20 cellular contexts compared by ENCODE assay signal in genomic region chr11:103894673-103895072, GRCh38.
"Had no signal": no experiment of that assay in that cellular context is flagged by ENCODE, and none has a peak within 500 bp of the region (broad histone marks: within the 10 kb centered on the region; RNA-seq: fewer than 3 reads in every experiment).

No MANE protein-coding gene starts in this region.

- H3K36me3 ChIP-seq: gastrocnemius medialis, ovary, sigmoid colon, tibial artery, upper lobe of left lung had no signal

- DNase-seq: dorsolateral prefrontal cortex; effector CD4-positive, alpha-beta T cell; foreskin fibroblast; gastrocnemius medialis; head of caudate nucleus; natural killer cell; occipital lobe; ovary; posterior cingulate gyrus; psoas muscle; right cardiac atrium; sigmoid colon; stimulated activated CD4-positive, alpha-beta T cell treated with anti-CD3 and anti-CD28 coated beads, Interleukin-2, amount 100 ng/mL, for 24 hours; stimulated activated CD4-positive, alpha-beta T cell treated with anti-CD3 and anti-CD28 coated beads, Interleukin-4, amount 100 ng/mL, for 4 hours; stimulated activated naive CD8-positive, alpha-beta T cell treated with anti-CD3 and anti-CD28 coated beads, Interleukin-15, Interleukin-2, amounts not matched to agents 100 U/mL and 50 U/mL, for 24 hours; substantia nigra; testis; tibial artery had no signal

- H3K4me1 ChIP-seq: gastrocnemius medialis, psoas muscle, sigmoid colon, testis, upper lobe of left lung had no signal

- H3K27me3 ChIP-seq: dorsolateral prefrontal cortex, gastrocnemius medialis, ovary, sigmoid colon, testis, tibial artery, upper lobe of left lung had no signal

- H3K9me3 ChIP-seq: gastrocnemius medialis, ovary, psoas muscle, testis had no signal

- H3K4me3 ChIP-seq: dorsolateral prefrontal cortex, gastrocnemius medialis, lung, ovary, psoas muscle, sigmoid colon, testis, tibial artery, upper lobe of left lung had no signal

- H3K27ac ChIP-seq: dorsolateral prefrontal cortex, gastrocnemius medialis, ovary, psoas muscle, sigmoid colon, testis, tibial artery, upper lobe of left lung had no signal
